In genomic region chr3:156554842-156555687, GRCh38 we compare ENCODE assay signal across 1 cellular context.
TF ChIP-seq lines count a peak whose summit lies in the region.

SSR3 (minus strand) TSS chr3:156555117; CDS start chr3:156555089, 28 bp downstream.

TF ChIP-seq in HepG2, 621 proteins besides CTCF, POLR2A, EP300 and RAD21 (continued from another document and continues in another):
- peak; percentile 98 for TF ChIP-seq NFYB (CRISPR knock-in tag; IDR thresholded peaks at IDR 0.05)
- TF ChIP-seq REPIN1 (CRISPR knock-in tag; IDR thresholded peaks at IDR 0.05; ENCODE audit: borderline replicate concordance, low read depth): peak; percentile 55
- TF ChIP-seq AKNA (CRISPR knock-in tag; IDR thresholded peaks at IDR 0.05; ENCODE audit: borderline replicate concordance): no peak
- 0 out of 2 replicates have a peak, but pooled peaks have one; percentile 29 for TF ChIP-seq KLF11 (CRISPR knock-in tag; IDR thresholded peaks at IDR 0.05)
- no peak for TF ChIP-seq NCOA5 (CRISPR knock-in tag; IDR thresholded peaks at IDR 0.05)
- TF ChIP-seq ZNF251 (CRISPR knock-in tag; IDR thresholded peaks at IDR 0.05): no peak
- TF ChIP-seq FOXO1 (CRISPR knock-in tag; IDR thresholded peaks at IDR 0.05): no peak
- peak; percentile 55 for TF ChIP-seq KMT2B (CRISPR knock-in tag; IDR thresholded peaks at IDR 0.05)
- peak; percentile 84 for TF ChIP-seq KDM5B (CRISPR knock-in tag; IDR thresholded peaks at IDR 0.05; ENCODE audit: borderline replicate concordance)
- no peak for TF ChIP-seq CHCHD3 (CRISPR knock-in tag; IDR thresholded peaks at IDR 0.05)
- 0 out of 2 replicates have a peak, but pooled peaks have one; percentile 22 for TF ChIP-seq HNF1A (IDR thresholded peaks at IDR 0.05; ENCODE audit: low read depth)
- 0 out of 2 replicates have a peak, but pooled peaks have one; percentile 33 for TF ChIP-seq HNF1A (CRISPR knock-in tag; IDR thresholded peaks at IDR 0.05; ENCODE audit: borderline replicate concordance)
- TF ChIP-seq ZNF121 (CRISPR knock-in tag; IDR thresholded peaks at IDR 0.05): no peak
- no peak for TF ChIP-seq ZNF34 (CRISPR knock-in tag; IDR thresholded peaks at IDR 0.05; ENCODE audit: borderline replicate concordance)
- TF ChIP-seq YY1 (IDR thresholded peaks at IDR 0.05; ENCODE audit: insufficient read depth, insufficient replicate concordance, low read depth, low read length): peak; percentile 85
- peak; percentile 54; the same call in 1 of the 2 replicates for TF ChIP-seq PHF21A (CRISPR knock-in tag; IDR thresholded peaks at IDR 0.05)
- TF ChIP-seq TRIM24 (CRISPR knock-in tag; IDR thresholded peaks at IDR 0.05): no peak
- no peak for TF ChIP-seq HNRNPUL1 (IDR thresholded peaks at IDR 0.05; ENCODE audit: low read depth, low read length)
- no peak for TF ChIP-seq ZSCAN30 (CRISPR knock-in tag; IDR thresholded peaks at IDR 0.05)
- TF ChIP-seq MBD4 (IDR thresholded peaks at IDR 0.05; ENCODE audit: borderline replicate concordance, low read length): no peak
- no peak for TF ChIP-seq FOSL1 (CRISPR knock-in tag; IDR thresholded peaks at IDR 0.05; ENCODE audit: borderline replicate concordance)
- TF ChIP-seq SOX6 (IDR thresholded peaks at IDR 0.05): no peak
- peak; percentile 52 for TF ChIP-seq SOX6 (CRISPR knock-in tag; IDR thresholded peaks at IDR 0.05)
- TF ChIP-seq ZNF761 (CRISPR knock-in tag; conservative IDR thresholded peaks at IDR 0.05): no peak
- no peak for TF ChIP-seq ZNF639 (CRISPR knock-in tag; conservative IDR thresholded peaks at IDR 0.05)
- peak; percentile 87; the same call in 1 of the 2 replicates for TF ChIP-seq POLR2AphosphoS2 (IDR thresholded peaks at IDR 0.05; ENCODE audit: low read depth, low read length)
- TF ChIP-seq TCF7L2 (IDR thresholded peaks at IDR 0.05; ENCODE audit: low read depth, low read length): no peak
- no peak for TF ChIP-seq ZNF660 (CRISPR knock-in tag; IDR thresholded peaks at IDR 0.05; ENCODE audit: borderline replicate concordance, low read depth)
- TF ChIP-seq RBAK (CRISPR knock-in tag; IDR thresholded peaks at IDR 0.05): no peak
- TF ChIP-seq MIER2 (CRISPR knock-in tag; IDR thresholded peaks at IDR 0.05): no peak
- TF ChIP-seq ZNF362 (CRISPR knock-in tag; IDR thresholded peaks at IDR 0.05; ENCODE audit: borderline replicate concordance): peak; percentile 97
- peak; percentile 67; the same call in 1 of the 2 replicates for TF ChIP-seq ZNF605 (CRISPR knock-in tag; IDR thresholded peaks at IDR 0.05)
- TF ChIP-seq ZNF883 (CRISPR knock-in tag; IDR thresholded peaks at IDR 0.05; ENCODE audit: not compliant biosample characterization): peak; percentile 34
- peak; percentile 59; the same call in 1 of the 2 replicates for TF ChIP-seq ZNF224 (CRISPR knock-in tag; IDR thresholded peaks at IDR 0.05)
- TF ChIP-seq ZFP91 (CRISPR knock-in tag; IDR thresholded peaks at IDR 0.05; ENCODE audit: borderline replicate concordance): peak; percentile 86
- no peak for TF ChIP-seq NR3C1 (CRISPR knock-in tag; IDR thresholded peaks at IDR 0.05)
- TF ChIP-seq E2F2 (CRISPR knock-in tag; IDR thresholded peaks at IDR 0.05; ENCODE audit: borderline replicate concordance): peak; percentile 67; the same call in 1 of the 2 replicates
- no peak for TF ChIP-seq SUZ12 (IDR thresholded peaks at IDR 0.05; ENCODE audit: low read depth, low read length)
- TF ChIP-seq SALL2 (CRISPR knock-in tag; IDR thresholded peaks at IDR 0.05): peak; percentile 69; the same call in 1 of the 2 replicates
- TF ChIP-seq ATF7-NPFF (CRISPR knock-in tag; IDR thresholded peaks at IDR 0.05; ENCODE audit: low read depth): peak; percentile 82
- TF ChIP-seq FOXA1 (IDR thresholded peaks at IDR 0.05): no peak
- TF ChIP-seq FOXA1 (CRISPR knock-in tag; IDR thresholded peaks at IDR 0.05): no peak
- no peak for TF ChIP-seq BCL3 (CRISPR knock-in tag; IDR thresholded peaks at IDR 0.05)
- no peak; the same call in 1 of the 2 replicates for TF ChIP-seq NR2C2 (CRISPR knock-in tag; IDR thresholded peaks at IDR 0.05; ENCODE audit: borderline replicate concordance)
- no peak for TF ChIP-seq NFKBIZ (CRISPR knock-in tag; IDR thresholded peaks at IDR 0.05)
- no peak for TF ChIP-seq KAT2B (IDR thresholded peaks at IDR 0.05; ENCODE audit: borderline replicate concordance, low read depth, low read length)
- no peak for TF ChIP-seq KLF12 (CRISPR knock-in tag; IDR thresholded peaks at IDR 0.05; ENCODE audit: borderline replicate concordance)
- peak; percentile 82 for TF ChIP-seq TGIF2 (CRISPR knock-in tag; IDR thresholded peaks at IDR 0.05)
- TF ChIP-seq ZNF431 (CRISPR knock-in tag; IDR thresholded peaks at IDR 0.05; ENCODE audit: borderline replicate concordance, low read depth): 0 out of 2 replicates have a peak, but pooled peaks have one; percentile 61
- peak; percentile 21; the same call in 1 of the 2 replicates for TF ChIP-seq FOSL2 (CRISPR knock-in tag; IDR thresholded peaks at IDR 0.05)
- TF ChIP-seq ZNF468 (CRISPR knock-in tag; IDR thresholded peaks at IDR 0.05): no peak
- TF ChIP-seq SNAI1 (CRISPR knock-in tag; IDR thresholded peaks at IDR 0.05; ENCODE audit: borderline replicate concordance): no peak
- TF ChIP-seq FOXP1 (IDR thresholded peaks at IDR 0.05): no peak
- no peak for TF ChIP-seq FOXP1 (CRISPR knock-in tag; IDR thresholded peaks at IDR 0.05)
- TF ChIP-seq ATF5 (CRISPR knock-in tag; IDR thresholded peaks at IDR 0.05; ENCODE audit: low read depth): no peak
- TF ChIP-seq ZNF562 (CRISPR knock-in tag; IDR thresholded peaks at IDR 0.05; ENCODE audit: borderline replicate concordance): no peak
- TF ChIP-seq CENPX (CRISPR knock-in tag; IDR thresholded peaks at IDR 0.05): no peak
- peak; percentile 51; the same call in 1 of the 2 replicates for TF ChIP-seq ZNF619 (CRISPR knock-in tag; IDR thresholded peaks at IDR 0.05)
- TF ChIP-seq ZEB1 (IDR thresholded peaks at IDR 0.05; ENCODE audit: insufficient replicate concordance, low read depth): no peak
